8 cellular contexts compared by ENCODE assay signal in the genomic region with DNA sequence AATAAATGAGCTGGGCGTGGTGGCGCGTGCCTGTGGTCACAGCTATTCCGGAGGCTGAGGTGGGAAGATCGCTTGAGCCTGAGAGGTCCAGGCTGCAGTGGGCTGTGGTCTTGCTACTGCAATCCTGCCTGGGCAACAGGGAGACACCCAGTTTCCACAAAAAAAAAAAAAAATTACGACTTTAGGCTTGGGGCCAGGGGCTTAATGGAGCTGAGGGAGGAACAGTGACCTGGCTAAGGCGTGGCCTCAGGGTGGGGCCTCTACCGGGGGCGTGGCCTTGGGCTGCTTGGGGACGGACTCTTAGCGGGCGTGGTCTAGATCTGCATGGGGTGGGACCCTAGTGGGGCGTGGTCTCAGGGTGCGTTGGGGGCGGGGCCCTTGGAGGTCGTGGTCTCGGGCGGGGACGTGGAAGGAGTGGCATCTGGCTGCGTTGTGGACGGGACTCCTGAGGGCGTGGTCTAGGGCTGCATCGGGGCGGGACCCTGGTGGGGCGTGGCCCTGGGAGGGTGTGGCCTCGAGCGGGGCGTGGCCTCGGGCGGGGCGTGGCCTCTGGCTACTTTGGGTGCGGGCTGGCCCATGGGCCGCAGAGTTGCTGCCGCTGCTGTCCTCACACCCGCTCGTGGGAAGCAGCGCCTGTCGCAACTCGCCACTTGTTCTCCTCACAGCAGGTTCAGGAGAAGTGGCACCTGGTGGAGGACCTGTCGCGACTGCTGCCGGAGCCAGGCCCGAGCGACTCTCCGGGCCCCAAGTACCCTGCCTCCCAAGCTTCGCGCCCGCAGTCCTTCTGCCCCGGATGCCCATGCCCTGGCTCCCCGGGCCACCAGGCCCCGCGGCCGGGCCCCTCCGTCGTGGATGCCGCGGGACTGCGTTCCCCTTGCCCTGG. TPM values are rescaled to one million over a fixed set of nuclear protein-coding genes. Genes with fewer than 3 reads are reported as not detected.
DNase-seq lines count a peak whose midpoint lies in the region; ATAC-seq and TF ChIP-seq lines count a peak whose summit lies in the region.

No MANE protein-coding gene starts in this region.

- peak overlapping the region; percentile 80 for H3K27ac Mint-ChIP-seq in activated B cell treated with CpG ODN at 0.5 μM for 24 hours
- H3K27ac Mint-ChIP-seq in central memory CD8-positive, alpha-beta T cell (ENCODE audit: low read depth) = peak overlapping the region; percentile 72

- H3K36me3 Mint-ChIP-seq in activated B cell treated with CpG ODN at 0.5 μM for 24 hours (ENCODE audit: low read depth) = peaks cover 39% of the 10 kb centered on the region
- peaks cover 50% of the 10 kb centered on the region for H3K36me3 Mint-ChIP-seq in central memory CD8-positive, alpha-beta T cell (ENCODE audit: insufficient read depth)

- peak; percentile 65 to 77 for DNase-seq in AML-193 (lab: John Stamatoyannopoulos, UW)
- DNase-seq in NCI-H446 (lab: John Stamatoyannopoulos, UW) = peak; percentile 81 to 94
- peak; percentile 95 for DNase-seq in activated B cell treated with CpG ODN at 0.5 μM for 24 hours
- DNase-seq in central memory CD8-positive, alpha-beta T cell (ENCODE audit: low spot score in 2 of 2) = peak; percentile 93 to 95
- DNase-seq in lower lobe of right lung = peak; percentile 99
- peak; percentile 95 to 98 for DNase-seq in stimulated activated CD8-positive, alpha-beta memory T cell treated with anti-CD3 and anti-CD28 coated beads, Interleukin-2, amount 100 ng/mL, for 48 hours (ENCODE audit: low read depth in 2 of 2)

- POLR2A ChIA-PET in activated B cell treated with CpG ODN at 0.5 μM for 24 hours (lab: Charles Lee) = interaction anchor here (0.6 to 48.2 kb wide), 12 partner anchors 1 to 681 kb away, joined by 3 to 2404 read pairs (median 4); a partner anchor contains a TSS

- H3K4me1 ChIP-seq in lower lobe of right lung = peaks cover 60% of the 10 kb centered on the region

- intact Hi-C loops in activated B cell treated with CpG ODN at 0.5 μM for 24 hours (cut with micrococcal nuclease) = loop anchor here (1.0 to 10.0 kb wide), 4 partner anchors 8 to 634 kb away; a partner anchor contains a TSS
- intact Hi-C loops in lower lobe of right lung (cut with DNase I) = no loop called here

- peaks cover 90% of the 10 kb centered on the region for H3K4me1 Mint-ChIP-seq in activated B cell treated with CpG ODN at 0.5 μM for 24 hours
- H3K4me1 Mint-ChIP-seq in central memory CD8-positive, alpha-beta T cell = peaks cover 72% of the 10 kb centered on the region

- H3K27me3 ChIP-seq in lower lobe of right lung (ENCODE audit: low read depth) = no peaks in the 10 kb centered on the region

- peaks cover 2% of the 10 kb centered on the region for H3K36me3 ChIP-seq in lower lobe of right lung

- ATAC-seq in GM19035 (IDR thresholded peaks at IDR 0.05; ENCODE audit: unreplicated experiment) = peak; percentile 81
- peak; percentile 72 for ATAC-seq in HG03135 (IDR thresholded peaks at IDR 0.05; ENCODE audit: unreplicated experiment)
- ATAC-seq in activated B cell treated with CpG ODN at 0.5 μM for 24 hours (ENCODE audit: low read depth) = peak; percentile 91
- peak; percentile 90 for ATAC-seq in central memory CD8-positive, alpha-beta T cell (replicated peaks; ENCODE audit: extremely low read depth, poor library complexity, severe bottlenecking)
- peak; percentile 91 to 93 for ATAC-seq in lower lobe of right lung

- no peaks in the 10 kb centered on the region for H3K9me3 ChIP-seq in lower lobe of right lung

- CTCF ChIA-PET in activated B cell treated with CpG ODN at 0.5 μM for 24 hours (lab: Charles Lee) = interaction anchor here (1.0 to 2.7 kb wide), 5 partner anchors 9 to 36 kb away, joined by 4 to 14 read pairs (median 6); a partner anchor contains a TSS

- no peak for TF ChIP-seq CTCF in activated B cell treated with CpG ODN at 0.5 μM for 24 hours (IDR thresholded peaks at IDR 0.05)
- no peak for TF ChIP-seq CTCF in lower lobe of right lung (IDR thresholded peaks at IDR 0.05)

- no peaks in the 10 kb centered on the region for H3K27me3 Mint-ChIP-seq in activated B cell treated with CpG ODN at 0.5 μM for 24 hours
- no peaks in the 10 kb centered on the region for H3K27me3 Mint-ChIP-seq in central memory CD8-positive, alpha-beta T cell

- no peaks in the 10 kb centered on the region for H3K9me3 Mint-ChIP-seq in activated B cell treated with CpG ODN at 0.5 μM for 24 hours
- no peaks in the 10 kb centered on the region for H3K9me3 Mint-ChIP-seq in central memory CD8-positive, alpha-beta T cell

- peak overlapping the region; percentile 58 for H3K4me3 Mint-ChIP-seq in activated B cell treated with CpG ODN at 0.5 μM for 24 hours
- peak overlapping the region; percentile 39 for H3K4me3 Mint-ChIP-seq in central memory CD8-positive, alpha-beta T cell

- peak overlapping the region; percentile 67 for H3K27ac ChIP-seq in lower lobe of right lung

- peak overlapping the region; percentile 27 for H3K4me3 ChIP-seq in lower lobe of right lung

RNA-seq across cellular contexts. Expression of a gene that starts 5.8 kb away (rescaled TPM):
- 5.2 and 7.1 TPM in 2 replicates for total RNA-seq in activated B cell treated with CpG ODN at 0.5 μM for 24 hours
- not detected for total RNA-seq in lower lobe of right lung

RNA-seq across cellular contexts. Expression of a gene that starts 9.8 kb away (rescaled TPM):
- 166 and 181 TPM in 2 replicates for total RNA-seq in activated B cell treated with CpG ODN at 0.5 μM for 24 hours
- total RNA-seq in lower lobe of right lung = 33.8 TPM

RNA-seq across cellular contexts. Expression of a gene that starts 11.9 kb away (rescaled TPM):
- total RNA-seq in activated B cell treated with CpG ODN at 0.5 μM for 24 hours (746 and 896 TPM in 2 replicates), lower lobe of right lung (173 TPM)

RNA-seq across cellular contexts. Expression of a gene that starts 28.0 kb away (rescaled TPM):
- total RNA-seq in activated B cell treated with CpG ODN at 0.5 μM for 24 hours (636 and 647 TPM in 2 replicates), lower lobe of right lung (217 TPM)

RNA-seq across cellular contexts. Expression of a gene that starts 46.4 kb away (rescaled TPM):
- 3.8 TPM in 2 replicates for total RNA-seq in activated B cell treated with CpG ODN at 0.5 μM for 24 hours
- 6.6 TPM for total RNA-seq in lower lobe of right lung

Comparison
In these comparisons a context has a peak if more than half of its experiments do, and no peak if none do; other contexts are left out.
1. Peak in every context shown above with its lines: DNase-seq, ATAC-seq, H3K4me3 ChIP-seq and H3K27ac ChIP-seq.